Comparison of ENCODE assay signal across 5 cellular contexts in genomic region chr4:133267506-133267905, GRCh38.
DNase-seq lines count a peak whose midpoint lies in the region; FAIRE-seq and TF ChIP-seq lines count a peak whose summit lies in the region.
"Not testable (repeated sequence)": the region's sequence is repeated elsewhere in the genome, so short reads cannot be mapped to it uniquely, and the experiment has no call there.

No MANE protein-coding gene starts in this region.

- H3K4me1 ChIP-seq in HUES6 (ENCODE audit: control insufficient read depth, insufficient read depth, low read length), result peaks cover 50% of the 10 kb centered on the region
- not testable (repeated sequence) for H3K4me1 ChIP-seq in H1 (replicated peaks in 1 of 4; ENCODE audit: control insufficient read depth in 3 of 4, insufficient read depth in 4 of 4, low read length in 3 of 4)

- TF ChIP-seq RAD21 in H1 (IDR thresholded peaks at IDR 0.05 in 1 of 2, conservative IDR thresholded peaks at IDR 0.05 in 1 of 2; ENCODE audit: low read depth in 2 of 2, low read length in 2 of 2), result not testable (repeated sequence)

- H3K27me3 ChIP-seq in H7 (ENCODE audit: control insufficient read depth, insufficient read depth, low read length); HUES6 (ENCODE audit: control insufficient read depth, insufficient read depth, low read length); H1 (replicated peaks in 1 of 4; ENCODE audit: control insufficient read depth in 3 of 4, extremely low read depth in 1 of 4, insufficient read depth in 3 of 4, low read length in 3 of 4): not testable (repeated sequence)

- H3K36me3 ChIP-seq in H7 (replicated peaks; ENCODE audit: control insufficient read depth, insufficient read depth, low read length); HUES6 (ENCODE audit: control insufficient read depth, insufficient read depth, low read length); H1 (ENCODE audit: control insufficient read depth in 2 of 4, insufficient read depth in 4 of 4, low read length in 3 of 4): not testable (repeated sequence)

- not testable (repeated sequence) for H2BK15ac ChIP-seq in H1 (ENCODE audit: low read length)

- H4K20me1 ChIP-seq in H1 (replicated peaks in 1 of 2; ENCODE audit: control insufficient read depth in 1 of 2, insufficient read depth in 2 of 2, low read length in 2 of 2), result not testable (repeated sequence)

- 0 out of 2 replicates have a peak overlapping the region, but pooled peaks have one; percentile 66 for H2BK5ac ChIP-seq in H1 (ENCODE audit: low read depth, low read length)

- not testable (repeated sequence) for H2AFZ ChIP-seq in H1 (ENCODE audit: low read length)

- H3K18ac ChIP-seq in H1 (ENCODE audit: extremely low read depth, low read length), result not testable (repeated sequence)

- H3K23me2 ChIP-seq in H1 (ENCODE audit: low read depth, low read length), result not testable (repeated sequence)

- H3K56ac ChIP-seq in H1 (replicated peaks; ENCODE audit: insufficient read length, low read depth, low read length), result not testable (repeated sequence)

- H4K91ac ChIP-seq in H1 (replicated peaks; ENCODE audit: insufficient read length, low read length), result not testable (repeated sequence)

- not testable (repeated sequence) for H3K4ac ChIP-seq in H1 (replicated peaks; ENCODE audit: insufficient read length, low read depth, low read length)

- not testable (repeated sequence) for H2AK5ac ChIP-seq in H1 (ENCODE audit: low read depth, low read length)

- not testable (repeated sequence) for FAIRE-seq in H1 (lab: Jason Lieb, UNC)

- POLR2A ChIA-PET in H1 (lab: Charles Lee; ENCODE audit: partially characterized antibody), result not testable (repeated sequence)

- peak overlapping the region; percentile 95 for H3K9ac ChIP-seq in HUES6 (ENCODE audit: low read length)
- H3K9ac ChIP-seq in H1 (replicated peaks in 1 of 4; ENCODE audit: extremely low read depth in 1 of 4, low read depth in 3 of 4, low read length in 3 of 4), result not testable (repeated sequence)

- H3K4me3 ChIP-seq in H7 (ENCODE audit: insufficient read depth, low read depth, low read length) (peak overlapping the region; percentile 8; the same call in 1 of the 2 replicates), HUES6 (ENCODE audit: low read depth, low read length) (peak overlapping the region; percentile 52; the same call in 1 of the 2 replicates)
- H3K4me3 ChIP-seq in H1 (ENCODE audit: extremely low read depth in 1 of 4, insufficient read depth in 2 of 4, low read depth in 3 of 4, low read length in 4 of 4), result not testable (repeated sequence)

- not testable (repeated sequence) for H4K5ac ChIP-seq in H1 (ENCODE audit: insufficient read length, low read depth, low read length)

- H2BK20ac ChIP-seq in H1 (ENCODE audit: low read length), result not testable (repeated sequence)

- H3K9me3 ChIP-seq in HUES6 (ENCODE audit: control insufficient read depth, insufficient read depth, low read depth, low read length); H1 (ENCODE audit: insufficient read depth in 2 of 2, low read depth in 1 of 2, low read length in 1 of 2): not testable (repeated sequence)

- WGBS in H1 (ENCODE audit: extremely low coverage in 1 of 2, insufficient coverage in 1 of 2, insufficient read length in 1 of 2, insufficient replicate concordance in 2 of 2, low coverage in 1 of 2, low lambda C conversion rate in 2 of 2, missing lambda C conversion rate in 1 of 2), 2 experiments, result 86% methylated on average over 7 of the region's 7 CpGs; no CpG with 5 or more reads in 1 of the 2 experiments

- H4K8ac ChIP-seq in H1 (ENCODE audit: extremely low read depth, insufficient read depth, low read length), result not testable (repeated sequence)

- not testable (repeated sequence) for TF ChIP-seq POLR2A in H1 (IDR thresholded peaks at IDR 0.05; ENCODE audit: control extremely low read depth in 1 of 2, low read depth in 2 of 2, low read length in 2 of 2)

- not testable (repeated sequence) for H2BK12ac ChIP-seq in H1 (ENCODE audit: low read depth, low read length)

- TF ChIP-seq CTCF in H1 (IDR thresholded peaks at IDR 0.05; ENCODE audit: control extremely low read depth in 1 of 3, insufficient read depth in 1 of 3, low read depth in 1 of 3, low read length in 3 of 3), result not testable (repeated sequence)

- H3K27ac ChIP-seq in HUES6 (ENCODE audit: low read depth, low read length), result peak overlapping the region; percentile 75; the same call in 1 of the 2 replicates
- not testable (repeated sequence) for H3K27ac ChIP-seq in H1 (ENCODE audit: low read depth, low read length)

- H3K23ac ChIP-seq in H1 (ENCODE audit: insufficient read length), result not testable (repeated sequence)

- not testable (repeated sequence) for DNase-seq in H7; H1 (ENCODE audit: low read depth in 1 of 2, low spot score in 2 of 2)
- DNase-seq in NCI-H82 treated with DMSO at 0.1 percent for 48 hours (lab: John Stamatoyannopoulos, UW; ENCODE audit: unreplicated experiment) (peak; percentile 23), left kidney (ENCODE audit: low read depth, low spot score) (peak; percentile 39)

- CTCF ChIA-PET in H1 (lab: Charles Lee; ENCODE audit: partially characterized antibody), result not testable (repeated sequence)

- not testable (repeated sequence) for H3K79me1 ChIP-seq in H1 (ENCODE audit: low read depth, low read length)

- not testable (repeated sequence) for H2BK120ac ChIP-seq in H1 (replicated peaks; ENCODE audit: low read depth, low read length)

- H3K14ac ChIP-seq in H1 (ENCODE audit: insufficient read length), result not testable (repeated sequence)

- H3K4me2 ChIP-seq in H1 (ENCODE audit: insufficient read depth in 1 of 2, low read depth in 2 of 2, low read length in 2 of 2), result not testable (repeated sequence)

- TF ChIP-seq EP300 in H1 (IDR thresholded peaks at IDR 0.05; ENCODE audit: borderline replicate concordance in 1 of 2, low read depth in 2 of 2, low read length in 2 of 2), result not testable (repeated sequence)

- not testable (repeated sequence) for H3K79me2 ChIP-seq in H1 (ENCODE audit: control insufficient read depth in 1 of 2, insufficient read depth in 2 of 2, low read length in 2 of 2)
